1 cellular context compared by ENCODE assay signal in genomic region chr2:98734823-98735260, GRCh38.
TF ChIP-seq lines count a peak whose summit lies in the region.

No MANE protein-coding gene starts in this region.

TF ChIP-seq in HepG2, 621 proteins besides CTCF, POLR2A, EP300 and RAD21 (continued from another document and continues in another):
- TF ChIP-seq GFI1 (CRISPR knock-in tag; IDR thresholded peaks at IDR 0.05; ENCODE audit: borderline replicate concordance) (peak; percentile 73), NFYB (CRISPR knock-in tag; IDR thresholded peaks at IDR 0.05) (0 out of 2 replicates have a peak, but pooled peaks have one; percentile 24), ZC3H13 (CRISPR knock-in tag; IDR thresholded peaks at IDR 0.05) (no peak), ZMAT5 (CRISPR knock-in tag; IDR thresholded peaks at IDR 0.05; ENCODE audit: borderline replicate concordance, low read depth) (no peak), NPAS2 (CRISPR knock-in tag; IDR thresholded peaks at IDR 0.05; ENCODE audit: borderline replicate concordance) (no peak), ZNF703 (CRISPR knock-in tag; IDR thresholded peaks at IDR 0.05; ENCODE audit: borderline replicate concordance) (no peak), RFXAP (CRISPR knock-in tag; IDR thresholded peaks at IDR 0.05; ENCODE audit: borderline replicate concordance) (no peak), MAFK (conservative IDR thresholded peaks at IDR 0.05 in 1 of 2, IDR thresholded peaks at IDR 0.05 in 1 of 2; ENCODE audit: low read length in 2 of 2) (no peak), ZEB1 (IDR thresholded peaks at IDR 0.05; ENCODE audit: insufficient replicate concordance, low read depth) (peak; percentile 31), ZNF407 (CRISPR knock-in tag; IDR thresholded peaks at IDR 0.05; ENCODE audit: not compliant biosample characterization) (no peak), SPEN (CRISPR knock-in tag; IDR thresholded peaks at IDR 0.05; ENCODE audit: low read depth) (no peak), PHB2 (IDR thresholded peaks at IDR 0.05; ENCODE audit: partially characterized antibody) (no peak), ZFP82 (CRISPR knock-in tag; IDR thresholded peaks at IDR 0.05; ENCODE audit: borderline replicate concordance) (no peak), ATF4 (CRISPR knock-in tag; IDR thresholded peaks at IDR 0.05) (peak in 1 of 2 experiments; percentile 58; a peak in 1 of 4 replicates), PRPF4 (IDR thresholded peaks at IDR 0.05; ENCODE audit: low read depth, low read length, poor library complexity, severe bottlenecking) (peak; percentile 68), MED8 (CRISPR knock-in tag; IDR thresholded peaks at IDR 0.05; ENCODE audit: insufficient replicate concordance) (peak; percentile 35)
- TF ChIP-seq, protein P1, sequence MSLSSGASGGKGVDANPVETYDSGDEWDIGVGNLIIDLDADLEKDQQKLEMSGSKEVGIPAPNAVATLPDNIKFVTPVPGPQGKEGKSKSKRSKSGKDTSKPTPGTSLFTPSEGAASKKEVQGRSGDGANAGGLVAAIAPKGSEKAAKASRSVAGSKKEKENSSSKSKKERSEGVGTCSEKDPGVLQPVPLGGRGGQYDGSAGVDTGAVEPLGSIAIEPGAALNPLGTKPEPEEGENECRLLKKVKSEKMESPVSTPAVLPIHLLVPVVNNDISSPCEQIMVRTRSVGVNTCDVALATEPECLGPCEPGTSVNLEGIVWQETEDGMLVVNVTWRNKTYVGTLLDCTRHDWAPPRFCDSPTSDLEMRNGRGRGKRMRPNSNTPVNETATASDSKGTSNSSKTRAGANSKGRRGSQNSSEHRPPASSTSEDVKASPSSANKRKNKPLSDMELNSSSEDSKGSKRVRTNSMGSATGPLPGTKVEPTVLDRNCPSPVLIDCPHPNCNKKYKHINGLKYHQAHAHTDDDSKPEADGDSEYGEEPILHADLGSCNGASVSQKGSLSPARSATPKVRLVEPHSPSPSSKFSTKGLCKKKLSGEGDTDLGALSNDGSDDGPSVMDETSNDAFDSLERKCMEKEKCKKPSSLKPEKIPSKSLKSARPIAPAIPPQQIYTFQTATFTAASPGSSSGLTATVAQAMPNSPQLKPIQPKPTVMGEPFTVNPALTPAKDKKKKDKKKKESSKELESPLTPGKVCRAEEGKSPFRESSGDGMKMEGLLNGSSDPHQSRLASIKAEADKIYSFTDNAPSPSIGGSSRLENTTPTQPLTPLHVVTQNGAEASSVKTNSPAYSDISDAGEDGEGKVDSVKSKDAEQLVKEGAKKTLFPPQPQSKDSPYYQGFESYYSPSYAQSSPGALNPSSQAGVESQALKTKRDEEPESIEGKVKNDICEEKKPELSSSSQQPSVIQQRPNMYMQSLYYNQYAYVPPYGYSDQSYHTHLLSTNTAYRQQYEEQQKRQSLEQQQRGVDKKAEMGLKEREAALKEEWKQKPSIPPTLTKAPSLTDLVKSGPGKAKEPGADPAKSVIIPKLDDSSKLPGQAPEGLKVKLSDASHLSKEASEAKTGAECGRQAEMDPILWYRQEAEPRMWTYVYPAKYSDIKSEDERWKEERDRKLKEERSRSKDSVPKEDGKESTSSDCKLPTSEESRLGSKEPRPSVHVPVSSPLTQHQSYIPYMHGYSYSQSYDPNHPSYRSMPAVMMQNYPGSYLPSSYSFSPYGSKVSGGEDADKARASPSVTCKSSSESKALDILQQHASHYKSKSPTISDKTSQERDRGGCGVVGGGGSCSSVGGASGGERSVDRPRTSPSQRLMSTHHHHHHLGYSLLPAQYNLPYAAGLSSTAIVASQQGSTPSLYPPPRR (CRISPR knock-in tag; IDR thresholded peaks at IDR 0.05; ENCODE audit: borderline replicate concordance), result peak; percentile 84
- TF ChIP-seq, protein P2, sequence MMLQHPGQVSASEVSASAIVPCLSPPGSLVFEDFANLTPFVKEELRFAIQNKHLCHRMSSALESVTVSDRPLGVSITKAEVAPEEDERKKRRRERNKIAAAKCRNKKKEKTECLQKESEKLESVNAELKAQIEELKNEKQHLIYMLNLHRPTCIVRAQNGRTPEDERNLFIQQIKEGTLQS (CRISPR knock-in tag; IDR thresholded peaks at IDR 0.05), result no peak
- TF ChIP-seq, protein P3, sequence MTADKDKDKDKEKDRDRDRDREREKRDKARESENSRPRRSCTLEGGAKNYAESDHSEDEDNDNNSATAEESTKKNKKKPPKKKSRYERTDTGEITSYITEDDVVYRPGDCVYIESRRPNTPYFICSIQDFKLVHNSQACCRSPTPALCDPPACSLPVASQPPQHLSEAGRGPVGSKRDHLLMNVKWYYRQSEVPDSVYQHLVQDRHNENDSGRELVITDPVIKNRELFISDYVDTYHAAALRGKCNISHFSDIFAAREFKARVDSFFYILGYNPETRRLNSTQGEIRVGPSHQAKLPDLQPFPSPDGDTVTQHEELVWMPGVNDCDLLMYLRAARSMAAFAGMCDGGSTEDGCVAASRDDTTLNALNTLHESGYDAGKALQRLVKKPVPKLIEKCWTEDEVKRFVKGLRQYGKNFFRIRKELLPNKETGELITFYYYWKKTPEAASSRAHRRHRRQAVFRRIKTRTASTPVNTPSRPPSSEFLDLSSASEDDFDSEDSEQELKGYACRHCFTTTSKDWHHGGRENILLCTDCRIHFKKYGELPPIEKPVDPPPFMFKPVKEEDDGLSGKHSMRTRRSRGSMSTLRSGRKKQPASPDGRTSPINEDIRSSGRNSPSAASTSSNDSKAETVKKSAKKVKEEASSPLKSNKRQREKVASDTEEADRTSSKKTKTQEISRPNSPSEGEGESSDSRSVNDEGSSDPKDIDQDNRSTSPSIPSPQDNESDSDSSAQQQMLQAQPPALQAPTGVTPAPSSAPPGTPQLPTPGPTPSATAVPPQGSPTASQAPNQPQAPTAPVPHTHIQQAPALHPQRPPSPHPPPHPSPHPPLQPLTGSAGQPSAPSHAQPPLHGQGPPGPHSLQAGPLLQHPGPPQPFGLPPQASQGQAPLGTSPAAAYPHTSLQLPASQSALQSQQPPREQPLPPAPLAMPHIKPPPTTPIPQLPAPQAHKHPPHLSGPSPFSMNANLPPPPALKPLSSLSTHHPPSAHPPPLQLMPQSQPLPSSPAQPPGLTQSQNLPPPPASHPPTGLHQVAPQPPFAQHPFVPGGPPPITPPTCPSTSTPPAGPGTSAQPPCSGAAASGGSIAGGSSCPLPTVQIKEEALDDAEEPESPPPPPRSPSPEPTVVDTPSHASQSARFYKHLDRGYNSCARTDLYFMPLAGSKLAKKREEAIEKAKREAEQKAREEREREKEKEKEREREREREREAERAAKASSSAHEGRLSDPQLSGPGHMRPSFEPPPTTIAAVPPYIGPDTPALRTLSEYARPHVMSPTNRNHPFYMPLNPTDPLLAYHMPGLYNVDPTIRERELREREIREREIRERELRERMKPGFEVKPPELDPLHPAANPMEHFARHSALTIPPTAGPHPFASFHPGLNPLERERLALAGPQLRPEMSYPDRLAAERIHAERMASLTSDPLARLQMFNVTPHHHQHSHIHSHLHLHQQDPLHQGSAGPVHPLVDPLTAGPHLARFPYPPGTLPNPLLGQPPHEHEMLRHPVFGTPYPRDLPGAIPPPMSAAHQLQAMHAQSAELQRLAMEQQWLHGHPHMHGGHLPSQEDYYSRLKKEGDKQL (CRISPR knock-in tag; IDR thresholded peaks at IDR 0.05; ENCODE audit: low read depth), result peak; percentile 87
- TF ChIP-seq, protein P4, sequence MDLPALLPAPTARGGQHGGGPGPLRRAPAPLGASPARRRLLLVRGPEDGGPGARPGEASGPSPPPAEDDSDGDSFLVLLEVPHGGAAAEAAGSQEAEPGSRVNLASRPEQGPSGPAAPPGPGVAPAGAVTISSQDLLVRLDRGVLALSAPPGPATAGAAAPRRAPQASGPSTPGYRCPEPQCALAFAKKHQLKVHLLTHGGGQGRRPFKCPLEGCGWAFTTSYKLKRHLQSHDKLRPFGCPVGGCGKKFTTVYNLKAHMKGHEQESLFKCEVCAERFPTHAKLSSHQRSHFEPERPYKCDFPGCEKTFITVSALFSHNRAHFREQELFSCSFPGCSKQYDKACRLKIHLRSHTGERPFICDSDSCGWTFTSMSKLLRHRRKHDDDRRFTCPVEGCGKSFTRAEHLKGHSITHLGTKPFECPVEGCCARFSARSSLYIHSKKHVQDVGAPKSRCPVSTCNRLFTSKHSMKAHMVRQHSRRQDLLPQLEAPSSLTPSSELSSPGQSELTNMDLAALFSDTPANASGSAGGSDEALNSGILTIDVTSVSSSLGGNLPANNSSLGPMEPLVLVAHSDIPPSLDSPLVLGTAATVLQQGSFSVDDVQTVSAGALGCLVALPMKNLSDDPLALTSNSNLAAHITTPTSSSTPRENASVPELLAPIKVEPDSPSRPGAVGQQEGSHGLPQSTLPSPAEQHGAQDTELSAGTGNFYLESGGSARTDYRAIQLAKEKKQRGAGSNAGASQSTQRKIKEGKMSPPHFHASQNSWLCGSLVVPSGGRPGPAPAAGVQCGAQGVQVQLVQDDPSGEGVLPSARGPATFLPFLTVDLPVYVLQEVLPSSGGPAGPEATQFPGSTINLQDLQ (CRISPR knock-in tag; IDR thresholded peaks at IDR 0.05), result no peak
- TF ChIP-seq, protein P5, sequence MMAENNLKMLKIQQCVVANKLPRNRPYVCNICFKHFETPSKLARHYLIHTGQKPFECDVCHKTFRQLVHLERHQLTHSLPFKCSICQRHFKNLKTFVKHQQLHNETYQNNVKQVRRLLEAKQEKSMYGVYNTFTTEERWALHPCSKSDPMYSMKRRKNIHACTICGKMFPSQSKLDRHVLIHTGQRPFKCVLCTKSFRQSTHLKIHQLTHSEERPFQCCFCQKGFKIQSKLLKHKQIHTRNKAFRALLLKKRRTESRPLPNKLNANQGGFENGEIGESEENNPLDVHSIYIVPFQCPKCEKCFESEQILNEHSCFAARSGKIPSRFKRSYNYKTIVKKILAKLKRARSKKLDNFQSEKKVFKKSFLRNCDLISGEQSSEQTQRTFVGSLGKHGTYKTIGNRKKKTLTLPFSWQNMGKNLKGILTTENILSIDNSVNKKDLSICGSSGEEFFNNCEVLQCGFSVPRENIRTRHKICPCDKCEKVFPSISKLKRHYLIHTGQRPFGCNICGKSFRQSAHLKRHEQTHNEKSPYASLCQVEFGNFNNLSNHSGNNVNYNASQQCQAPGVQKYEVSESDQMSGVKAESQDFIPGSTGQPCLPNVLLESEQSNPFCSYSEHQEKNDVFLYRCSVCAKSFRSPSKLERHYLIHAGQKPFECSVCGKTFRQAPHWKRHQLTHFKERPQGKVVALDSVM (CRISPR knock-in tag; IDR thresholded peaks at IDR 0.05), result no peak
